Comparison of ENCODE assay signal across 18 cellular contexts in genomic region chr6:5778906-5779305, GRCh38.
DNase-seq lines count a peak whose midpoint lies in the region; ATAC-seq and TF ChIP-seq lines count a peak whose summit lies in the region.
"Had no signal": no experiment of that assay in that cellular context is flagged by ENCODE, and none has a peak within 500 bp of the region (broad histone marks: within the 10 kb centered on the region; RNA-seq: fewer than 3 reads in every experiment).

No MANE protein-coding gene starts in this region.

- H3K4me1 Mint-ChIP-seq in neural crest cell = no peaks in the 10 kb centered on the region

- DNase-seq in neural crest cell (ENCODE audit: low read depth, low spot score) = no peak
- DNase-seq: AML-193; CD8-positive, alpha-beta T cell; DMS 273 treated with DMSO at 0.1 percent for 48 hours; DMS53; DND-41; H9; KBM-7 had no signal

- H3K36me3 ChIP-seq in BLaER1 = peaks cover 16% of the 10 kb centered on the region
- no peaks in the 10 kb centered on the region for H3K36me3 ChIP-seq in OCI-LY3 (replicated peaks; ENCODE audit: low read depth, low read length)

- H3K9me3 ChIP-seq in BLaER1 = peaks cover 6% of the 10 kb centered on the region; the same call in 1 of the 2 replicates
- no peaks in the 10 kb centered on the region for H3K9me3 ChIP-seq in OCI-LY3 (ENCODE audit: insufficient read depth, low read length)
- H3K9me3 ChIP-seq: A549 had no signal

- H3K4me1 ChIP-seq in BLaER1 = peaks cover 81% of the 10 kb centered on the region
- H3K4me1 ChIP-seq in OCI-LY3 (ENCODE audit: low read length) = peaks cover 11% of the 10 kb centered on the region
- H3K4me1 ChIP-seq: A549 had no signal

- H3K79me2 ChIP-seq in OCI-LY3 (ENCODE audit: low read length) = no peaks in the 10 kb centered on the region

- H3K27me3 Mint-ChIP-seq in neural crest cell (ENCODE audit: low read depth) = no peaks in the 10 kb centered on the region

- H3K4me3 ChIP-seq in BLaER1 = no peak overlapping the region
- H3K4me3 ChIP-seq in OCI-LY3 (ENCODE audit: low read length) = no peak overlapping the region
- H3K4me3 ChIP-seq: A549 had no signal

- no peak overlapping the region for H2AFZ ChIP-seq in OCI-LY3 (ENCODE audit: low read depth, low read length)

- peak overlapping the region; percentile 80 for H3K27ac ChIP-seq in BLaER1
- no peak overlapping the region for H3K27ac ChIP-seq in OCI-LY3 (ENCODE audit: low read length)
- H3K27ac ChIP-seq: 22Rv1, A549 had no signal

- ATAC-seq in HG02798 (IDR thresholded peaks at IDR 0.05; ENCODE audit: poor library complexity, unreplicated experiment) (peak; percentile 8), HG02885 (IDR thresholded peaks at IDR 0.05; ENCODE audit: poor library complexity, unreplicated experiment) (no peak), GM21576 (IDR thresholded peaks at IDR 0.05; ENCODE audit: unreplicated experiment) (no peak), GM18861 (IDR thresholded peaks at IDR 0.05; ENCODE audit: unreplicated experiment) (no peak)
- ATAC-seq: A549; CD8-positive, alpha-beta T cell; HepG2 had no signal

- H3K27ac Mint-ChIP-seq in neural crest cell (ENCODE audit: unreplicated experiment) = peak overlapping the region; percentile 19
- H3K27ac Mint-ChIP-seq: CD8-positive, alpha-beta T cell; H9 had no signal

- H3K4me3 Mint-ChIP-seq in neural crest cell = no peak overlapping the region
- H3K4me3 Mint-ChIP-seq: CD8-positive, alpha-beta T cell; H9 had no signal

- H3K27me3 ChIP-seq in BLaER1 (no peaks in the 10 kb centered on the region), OCI-LY3 (ENCODE audit: low read depth, low read length) (peaks cover 7% of the 10 kb centered on the region; the same call in 1 of the 2 replicates)

- H4K20me1 ChIP-seq in BLaER1 = no peaks in the 10 kb centered on the region
- peaks cover 7% of the 10 kb centered on the region; the same call in 1 of the 2 replicates for H4K20me1 ChIP-seq in OCI-LY3 (ENCODE audit: insufficient read depth, low read length)

- H3K9ac ChIP-seq in BLaER1 = peak overlapping the region; percentile 47; the same call in 1 of the 2 replicates
- no peak overlapping the region for H3K9ac ChIP-seq in OCI-LY3 (ENCODE audit: low read length)

- peaks cover 2% of the 10 kb centered on the region for H3K9me3 Mint-ChIP-seq in neural crest cell
- H3K9me3 Mint-ChIP-seq: CD8-positive, alpha-beta T cell; H9; IgD-negative memory B cell had no signal

- TF ChIP-seq CTCF in OCI-LY3 (IDR thresholded peaks at IDR 0.05; ENCODE audit: low read depth, low read length) = no peak
- TF ChIP-seq CTCF in neural crest cell (conservative IDR thresholded peaks at IDR 0.05) = no peak

- peaks cover 6% of the 10 kb centered on the region for H3K36me3 Mint-ChIP-seq in neural crest cell (ENCODE audit: low read depth)

- H3K4me2 ChIP-seq in BLaER1 (peak overlapping the region; percentile 89), OCI-LY3 (ENCODE audit: low read length) (peak overlapping the region; percentile 63; the same call in 1 of the 2 replicates)
- H3K4me2 ChIP-seq: A549 had no signal
